1 cellular context compared by ENCODE assay signal in the genomic region with DNA sequence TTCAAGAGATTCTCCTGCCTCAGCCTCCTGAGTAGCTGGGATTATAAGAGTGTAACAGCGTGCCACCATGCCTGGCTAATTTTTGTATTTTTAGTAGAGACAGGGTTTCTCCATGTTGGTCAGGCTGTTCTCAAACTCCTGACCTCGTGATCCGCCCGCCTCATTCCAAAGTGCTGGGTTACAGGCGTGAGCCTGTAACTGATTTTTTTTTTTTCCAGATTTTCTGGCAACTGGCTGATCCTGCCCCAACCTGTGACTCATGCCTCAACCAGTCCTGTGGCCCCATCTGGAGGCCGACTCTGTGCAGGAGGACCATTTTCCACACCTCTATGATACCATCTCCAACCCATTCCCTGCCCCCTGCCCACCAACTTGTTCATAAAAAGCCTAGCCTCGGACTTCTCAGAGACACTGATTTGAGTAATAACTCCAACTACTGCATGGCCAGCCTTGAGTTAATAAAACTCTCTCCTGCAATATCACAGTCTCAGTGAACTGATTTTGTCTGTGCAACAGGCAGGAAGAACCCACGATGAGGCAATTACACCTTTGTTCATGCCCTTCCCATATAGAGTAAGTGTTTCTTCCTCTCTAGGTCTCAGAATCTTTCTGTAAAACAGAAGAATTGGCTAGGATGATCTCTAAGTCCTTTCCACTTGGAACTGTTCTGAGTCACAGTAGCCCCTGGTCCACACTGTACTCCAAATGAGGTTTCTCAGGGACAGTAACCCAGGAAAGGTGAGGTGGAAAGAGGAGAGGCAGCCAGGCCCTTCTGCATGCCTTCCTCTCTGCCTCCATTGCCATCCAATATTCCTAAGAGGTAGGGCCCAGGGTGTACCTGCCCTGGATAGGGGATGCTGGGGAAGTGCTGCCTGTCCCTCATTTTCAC.
TF ChIP-seq lines count a peak whose summit lies in the region.

No MANE protein-coding gene starts in this region.

TF ChIP-seq in HepG2, 621 proteins besides CTCF, POLR2A, EP300 and RAD21 (continued from another document and continues in another):
- TF ChIP-seq PRDM10 (CRISPR knock-in tag; IDR thresholded peaks at IDR 0.05; ENCODE audit: low read depth): 0 out of 2 replicates have a peak, but pooled peaks have one; percentile 40
- TF ChIP-seq NFE2L1 (CRISPR knock-in tag; IDR thresholded peaks at IDR 0.05; ENCODE audit: borderline replicate concordance): no peak
- TF ChIP-seq ZEB1 (IDR thresholded peaks at IDR 0.05; ENCODE audit: insufficient replicate concordance, low read depth): no peak
- no peak for TF ChIP-seq MIER2 (CRISPR knock-in tag; IDR thresholded peaks at IDR 0.05)
- TF ChIP-seq RELA (CRISPR knock-in tag; IDR thresholded peaks at IDR 0.05): no peak
- no peak for TF ChIP-seq ZNF670 (CRISPR knock-in tag; IDR thresholded peaks at IDR 0.05; ENCODE audit: borderline replicate concordance)
- no peak for TF ChIP-seq RCOR2 (CRISPR knock-in tag; IDR thresholded peaks at IDR 0.05)
- no peak for TF ChIP-seq ZNF431 (CRISPR knock-in tag; IDR thresholded peaks at IDR 0.05; ENCODE audit: borderline replicate concordance, low read depth)
- peak; percentile 67 for TF ChIP-seq TEAD3 (CRISPR knock-in tag; optimal IDR thresholded peaks at IDR 0.05; ENCODE audit: borderline replicate concordance)
- TF ChIP-seq FOXA3 (CRISPR knock-in tag; IDR thresholded peaks at IDR 0.05): no peak
- TF ChIP-seq, protein P1, sequence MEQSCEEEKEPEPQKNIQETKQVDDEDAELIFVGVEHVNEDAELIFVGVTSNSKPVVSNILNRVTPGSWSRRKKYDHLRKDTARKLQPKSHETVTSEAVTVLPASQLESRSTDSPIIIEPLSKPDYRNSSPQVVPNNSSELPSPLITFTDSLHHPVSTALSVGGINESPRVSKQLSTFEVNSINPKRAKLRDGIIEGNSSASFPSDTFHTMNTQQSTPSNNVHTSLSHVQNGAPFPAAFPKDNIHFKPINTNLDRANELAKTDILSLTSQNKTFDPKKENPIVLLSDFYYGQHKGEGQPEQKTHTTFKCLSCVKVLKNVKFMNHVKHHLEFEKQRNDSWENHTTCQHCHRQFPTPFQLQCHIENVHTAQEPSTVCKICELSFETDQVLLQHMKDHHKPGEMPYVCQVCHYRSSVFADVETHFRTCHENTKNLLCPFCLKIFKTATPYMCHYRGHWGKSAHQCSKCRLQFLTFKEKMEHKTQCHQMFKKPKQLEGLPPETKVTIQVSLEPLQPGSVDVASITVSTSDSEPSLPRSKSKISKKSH (CRISPR knock-in tag; IDR thresholded peaks at IDR 0.05; ENCODE audit: borderline replicate concordance): no peak
- no peak for TF ChIP-seq CENPBD1 (CRISPR knock-in tag; IDR thresholded peaks at IDR 0.05; ENCODE audit: borderline replicate concordance, low read depth)
- TF ChIP-seq ZNF318 (CRISPR knock-in tag; IDR thresholded peaks at IDR 0.05): no peak
- no peak for TF ChIP-seq NFATC3 (CRISPR knock-in tag; IDR thresholded peaks at IDR 0.05)
- no peak for TF ChIP-seq ZNF18 (CRISPR knock-in tag; IDR thresholded peaks at IDR 0.05; ENCODE audit: insufficient replicate concordance)
- no peak; the same call in 1 of the 2 replicates for TF ChIP-seq ZNF580 (CRISPR knock-in tag; IDR thresholded peaks at IDR 0.05; ENCODE audit: borderline replicate concordance, low read depth)
- no peak for TF ChIP-seq MAFG (CRISPR knock-in tag; IDR thresholded peaks at IDR 0.05)
- TF ChIP-seq ZNF160 (CRISPR knock-in tag; IDR thresholded peaks at IDR 0.05): no peak
- TF ChIP-seq KAT2B (IDR thresholded peaks at IDR 0.05; ENCODE audit: borderline replicate concordance, low read depth, low read length): no peak
- no peak for TF ChIP-seq PAF1 (CRISPR knock-in tag; IDR thresholded peaks at IDR 0.05)
- TF ChIP-seq, protein P2, sequence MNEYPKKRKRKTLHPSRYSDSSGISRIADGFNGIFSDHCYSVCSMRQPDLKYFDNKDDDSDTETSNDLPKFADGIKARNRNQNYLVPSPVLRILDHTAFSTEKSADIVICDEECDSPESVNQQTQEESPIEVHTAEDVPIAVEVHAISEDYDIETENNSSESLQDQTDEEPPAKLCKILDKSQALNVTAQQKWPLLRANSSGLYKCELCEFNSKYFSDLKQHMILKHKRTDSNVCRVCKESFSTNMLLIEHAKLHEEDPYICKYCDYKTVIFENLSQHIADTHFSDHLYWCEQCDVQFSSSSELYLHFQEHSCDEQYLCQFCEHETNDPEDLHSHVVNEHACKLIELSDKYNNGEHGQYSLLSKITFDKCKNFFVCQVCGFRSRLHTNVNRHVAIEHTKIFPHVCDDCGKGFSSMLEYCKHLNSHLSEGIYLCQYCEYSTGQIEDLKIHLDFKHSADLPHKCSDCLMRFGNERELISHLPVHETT (CRISPR knock-in tag; conservative IDR thresholded peaks at IDR 0.05): no peak
- TF ChIP-seq NONO (IDR thresholded peaks at IDR 0.05): no peak
- no peak for TF ChIP-seq NONO (CRISPR knock-in tag; conservative IDR thresholded peaks at IDR 0.05)
- TF ChIP-seq ADNP (CRISPR knock-in tag; IDR thresholded peaks at IDR 0.05): no peak
- no peak for TF ChIP-seq NRL (CRISPR knock-in tag; IDR thresholded peaks at IDR 0.05; ENCODE audit: borderline replicate concordance)
- no peak for TF ChIP-seq ZNF253 (CRISPR knock-in tag; IDR thresholded peaks at IDR 0.05; ENCODE audit: borderline replicate concordance)
- peak; percentile 20; the same call in 1 of the 2 replicates for TF ChIP-seq RXRB (CRISPR knock-in tag; IDR thresholded peaks at IDR 0.05; ENCODE audit: borderline replicate concordance)
- TF ChIP-seq ZNF503 (CRISPR knock-in tag; IDR thresholded peaks at IDR 0.05): no peak
- TF ChIP-seq CEBPG (CRISPR knock-in tag; IDR thresholded peaks at IDR 0.05): no peak
- TF ChIP-seq AGO2 (optimal IDR thresholded peaks at IDR 0.05; ENCODE audit: low read depth, low read length): no peak
- 0 out of 2 replicates have a peak, but pooled peaks have one; percentile 36 for TF ChIP-seq MEIS2 (CRISPR knock-in tag; IDR thresholded peaks at IDR 0.05)
- TF ChIP-seq SMAD1 (CRISPR knock-in tag; IDR thresholded peaks at IDR 0.05; ENCODE audit: borderline replicate concordance, low read depth): no peak
- TF ChIP-seq ZKSCAN5 (CRISPR knock-in tag; IDR thresholded peaks at IDR 0.05): no peak
- TF ChIP-seq NKX3-1 (CRISPR knock-in tag; IDR thresholded peaks at IDR 0.05): no peak
- TF ChIP-seq ELF3 (CRISPR knock-in tag; IDR thresholded peaks at IDR 0.05): no peak; the same call in 1 of the 2 replicates
- TF ChIP-seq TBP (CRISPR knock-in tag; IDR thresholded peaks at IDR 0.05): no peak
